Comparison of ENCODE assay signal across 8 cellular contexts in the genomic region with DNA sequence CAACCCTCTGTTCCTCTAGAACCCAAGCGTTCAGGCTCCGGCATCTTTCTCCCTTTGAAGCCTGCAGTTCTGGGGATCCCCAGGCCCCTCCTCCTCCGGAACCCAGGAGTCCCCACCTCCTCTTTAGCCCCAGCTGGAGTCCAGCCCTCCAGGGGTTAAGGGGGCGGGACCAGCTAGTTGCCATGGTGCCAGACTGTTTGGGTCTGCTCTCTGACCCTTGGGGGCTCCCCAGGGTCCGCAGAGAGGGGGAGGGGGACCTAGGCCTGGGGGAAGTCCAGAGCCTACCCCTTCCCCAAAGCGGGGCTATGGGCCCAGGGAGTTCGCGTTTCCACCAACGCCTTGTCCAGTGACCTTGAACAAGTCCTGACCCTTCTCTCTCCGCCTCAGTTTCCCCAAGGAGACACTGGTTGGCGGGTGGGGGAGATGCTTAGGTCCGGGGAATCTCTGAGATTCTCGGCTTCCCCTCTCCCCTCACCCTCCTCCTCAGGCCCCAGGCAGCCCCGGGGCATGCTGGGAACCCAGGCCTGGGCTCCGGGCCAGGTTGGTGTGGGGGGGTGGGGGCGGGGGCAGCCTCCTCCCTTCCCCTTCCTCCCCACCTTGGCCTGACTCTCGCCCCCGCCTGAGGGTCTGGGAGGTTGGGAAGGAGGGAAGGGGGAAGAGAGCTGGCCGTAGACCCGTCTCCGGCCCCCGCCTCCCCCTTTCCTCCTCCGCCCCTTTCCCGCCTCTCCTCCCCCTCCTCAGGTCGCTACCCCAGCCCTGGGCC. TPM values are rescaled to one million over a fixed set of nuclear protein-coding genes. Genes with fewer than 3 reads are reported as not detected.
DNase-seq lines count a peak whose midpoint lies in the region; ATAC-seq and TF ChIP-seq lines count a peak whose summit lies in the region.

No MANE protein-coding gene starts in this region.

- TF ChIP-seq RAD21 in SK-N-SH (IDR thresholded peaks at IDR 0.05; ENCODE audit: low read length) = no peak

- H3K18ac ChIP-seq in trophoblast cell (ENCODE audit: low read length) = peak overlapping the region; percentile 95

- H3K4ac ChIP-seq in trophoblast cell (ENCODE audit: low read depth, low read length) = peak overlapping the region; percentile 99

- peak overlapping the region; percentile 99 for H2BK5ac ChIP-seq in trophoblast cell (ENCODE audit: low read depth, low read length, poor library complexity)

- H3K4me1 ChIP-seq in SK-N-SH (ENCODE audit: control insufficient read depth in 1 of 2, insufficient read depth in 2 of 2, low read depth in 1 of 2, low read length in 1 of 2) (peaks cover 5 to 19% of the 10 kb centered on the region in 2 experiments; a peak in 3 of 4 replicates), left ventricle myocardium inferior (peaks cover 73% of the 10 kb centered on the region), trophoblast cell (ENCODE audit: control insufficient read depth in 1 of 2, insufficient read depth in 2 of 2, low read length in 2 of 2) (peaks cover 21 to 28% of the 10 kb centered on the region in 2 experiments)

- H3F3A ChIP-seq in SK-N-SH (replicated peaks; ENCODE audit: insufficient read depth) = peaks cover 19% of the 10 kb centered on the region

- TF ChIP-seq CTCF in AG10803 (conservative IDR thresholded peaks at IDR 0.05; ENCODE audit: low read length) = no peak
- TF ChIP-seq CTCF in SK-N-SH (IDR thresholded peaks at IDR 0.05) = no peak
- no peak for TF ChIP-seq CTCF in left ventricle myocardium inferior (IDR thresholded peaks at IDR 0.05; ENCODE audit: borderline replicate concordance)

- no peak for ATAC-seq in HG03039 (IDR thresholded peaks at IDR 0.05; ENCODE audit: unreplicated experiment)
- ATAC-seq in GM21423 (IDR thresholded peaks at IDR 0.05; ENCODE audit: unreplicated experiment) = no peak

- peak; percentile 71 for DNase-seq in AG10803 (ENCODE audit: low read depth)
- peak in 53 of 76 experiments; percentile 16 to 83 (median 58) for DNase-seq in HUDEP-2 (lab: John Stamatoyannopoulos, UW; ENCODE audit: unreplicated experiment in 76 of 76)
- DNase-seq in SK-N-SH = peak; percentile 84
- DNase-seq in amygdala (lab: John Stamatoyannopoulos, UW) = peak in 49 of 56 donors; percentile 22 to 83 (median 57)
- DNase-seq in left ventricle myocardium inferior = peak; percentile 66
- DNase-seq in trophoblast cell = peak; percentile 61 to 68

- CTCF ChIA-PET in SK-N-SH (lab: Yijun Ruan, JAX) = interaction anchor here (1.3 to 1.5 kb wide), 2 partner anchors 13 to 34 kb away, joined by 3 to 8 read pairs; no protein-coding TSS in a partner anchor

- H3K9me3 ChIP-seq in SK-N-SH = no peaks in the 10 kb centered on the region
- no peaks in the 10 kb centered on the region for H3K9me3 ChIP-seq in left ventricle myocardium inferior (replicated peaks)
- H3K9me3 ChIP-seq in trophoblast cell (ENCODE audit: insufficient read depth, low read depth, low read length) = no peaks in the 10 kb centered on the region

- 0% methylated on average over 17 of the region's 25 CpGs for WGBS in SK-N-SH (ENCODE audit: low lambda C conversion rate)
- no CpG with 5 or more reads among the region's 25 CpGs for WGBS in trophoblast cell (ENCODE audit: extremely low coverage, insufficient coverage, insufficient read length)

- H4K20me1 ChIP-seq in SK-N-SH (ENCODE audit: insufficient read depth) = peaks cover 44% of the 10 kb centered on the region

- TF ChIP-seq EP300 in SK-N-SH (IDR thresholded peaks at IDR 0.05; ENCODE audit: borderline replicate concordance in 1 of 2, low read depth in 1 of 2, low read length in 1 of 2) = no peak

- H3K4me2 ChIP-seq in SK-N-SH = peak overlapping the region; percentile 99
- H3K4me2 ChIP-seq in trophoblast cell (ENCODE audit: low read length) = peak overlapping the region; percentile 61

- H2AFZ ChIP-seq in SK-N-SH (ENCODE audit: low read depth) (no peak overlapping the region), trophoblast cell (ENCODE audit: insufficient read depth, low read length, poor library complexity) (peak overlapping the region; percentile 50)

- H3K27me3 ChIP-seq in SK-N-SH (ENCODE audit: insufficient read depth) = no peaks in the 10 kb centered on the region
- H3K27me3 ChIP-seq in left ventricle myocardium inferior (ENCODE audit: low read depth) = no peaks in the 10 kb centered on the region
- no peaks in the 10 kb centered on the region for H3K27me3 ChIP-seq in trophoblast cell (ENCODE audit: insufficient read depth, low read length)

- peak overlapping the region; percentile 95 to 96 for H3K27ac ChIP-seq in SK-N-SH (ENCODE audit: low read depth in 2 of 2, low read length in 1 of 2)
- peak overlapping the region; percentile 97 for H3K27ac ChIP-seq in left ventricle myocardium inferior (replicated peaks)
- peak overlapping the region; percentile 98 for H3K27ac ChIP-seq in trophoblast cell (ENCODE audit: low read depth, low read length)

- H4K8ac ChIP-seq in trophoblast cell (ENCODE audit: low read depth, low read length) = peak overlapping the region; percentile 80

- H4K12ac ChIP-seq in trophoblast cell (ENCODE audit: low read depth, low read length) = peak overlapping the region; percentile 93

- peaks cover 39% of the 10 kb centered on the region for H3K79me1 ChIP-seq in trophoblast cell (ENCODE audit: low read length)

- H3K79me2 ChIP-seq in SK-N-SH (ENCODE audit: insufficient read depth) = peaks cover 94% of the 10 kb centered on the region
- peaks cover 55% of the 10 kb centered on the region for H3K79me2 ChIP-seq in trophoblast cell (ENCODE audit: control insufficient read depth, insufficient read depth, low read length, poor library complexity)

- intact Hi-C loops in left ventricle myocardium inferior (cut with micrococcal nuclease) = no loop called here

- H3K36me3 ChIP-seq in SK-N-SH (replicated peaks in 1 of 2; ENCODE audit: control insufficient read depth in 1 of 2, insufficient read depth in 2 of 2, low read length in 1 of 2) (peaks cover 4 to 22% of the 10 kb centered on the region in 2 experiments), left ventricle myocardium inferior (peaks cover 21% of the 10 kb centered on the region), trophoblast cell (ENCODE audit: control insufficient read depth in 1 of 2, insufficient read depth in 2 of 2, low read length in 2 of 2) (peaks cover 32 to 35% of the 10 kb centered on the region in 2 experiments)

- no peaks in the 10 kb centered on the region for H3K9me2 ChIP-seq in SK-N-SH

- H2BK120ac ChIP-seq in trophoblast cell (ENCODE audit: insufficient read depth, low read length, poor library complexity) = peak overlapping the region; percentile 97

- H3K4me3 ChIP-seq in AG10803 (ENCODE audit: low read length) (peak overlapping the region; percentile 98), SK-N-SH (ENCODE audit: low read depth in 2 of 2, low read length in 1 of 2) (peak overlapping the region; percentile 71 to 98), left ventricle myocardium inferior (peak overlapping the region; percentile 96), trophoblast cell (ENCODE audit: low read depth, low read length) (peak overlapping the region; percentile 90)

- H3K23ac ChIP-seq in trophoblast cell (ENCODE audit: low read length) = no peak overlapping the region

- H3K14ac ChIP-seq in trophoblast cell (ENCODE audit: low read length) = peak overlapping the region; percentile 97

- peak overlapping the region; percentile 97 for H3K9ac ChIP-seq in SK-N-SH
- H3K9ac ChIP-seq in trophoblast cell (ENCODE audit: low read length) = peak overlapping the region; percentile 71

- POLR2A ChIA-PET in SK-N-SH (lab: Yijun Ruan, JAX) = interaction anchor here (0.8 kb wide), 1 partner anchor 13 kb away, joined by 4 read pairs; no protein-coding TSS in a partner anchor

- H2AK5ac ChIP-seq in trophoblast cell (ENCODE audit: low read length) = peak overlapping the region; percentile 94

- H2BK12ac ChIP-seq in trophoblast cell (ENCODE audit: low read length) = peak overlapping the region; percentile 79

- H4K91ac ChIP-seq in trophoblast cell (ENCODE audit: low read depth, low read length) = peak overlapping the region; percentile 99

TF ChIP-seq in SK-N-SH, 30 proteins besides CTCF, POLR2A, EP300 and RAD21 (continues in another document):
- TF ChIP-seq TCF12 (IDR thresholded peaks at IDR 0.05) (peak; percentile 17; the same call in 1 of the 2 replicates), NRF1 (IDR thresholded peaks at IDR 0.05; ENCODE audit: low read depth, low read length) (no peak)

RNA-seq across cellular contexts. Expression of gene SPACA6, which starts 2.6 kb away (rescaled TPM):
- 12.6 and 15.8 TPM in 2 replicates for polyA plus RNA-seq in SK-N-SH (2012; rRNA removed)
- polyA plus RNA-seq in SK-N-SH (2012; cell fraction: cytosol; rRNA removed) = 4.5 and 7.2 TPM in 2 replicates
- polyA plus RNA-seq in SK-N-SH (2012; cell fraction: nucleus; rRNA removed) = 97.2 and 166 TPM in 2 replicates
- total RNA-seq in left ventricle myocardium inferior = 11.8 TPM
- polyA plus RNA-seq in trophoblast cell (2013) = 21.7 and 24.5 TPM in 2 replicates

RNA-seq across cellular contexts. Expression of gene HAS1, which starts 33.3 kb away (rescaled TPM):
- not detected in 2 replicates for polyA plus RNA-seq in SK-N-SH (2012; rRNA removed)
- not detected in 2 replicates for polyA plus RNA-seq in SK-N-SH (2012; cell fraction: cytosol; rRNA removed)
- polyA plus RNA-seq in SK-N-SH (2012; cell fraction: nucleus; rRNA removed) = 0.04 and 0.06 TPM in 2 replicates
- total RNA-seq in left ventricle myocardium inferior = 0.41 TPM
- polyA plus RNA-seq in trophoblast cell (2013) = 0.08 and 0.18 TPM in 2 replicates

RNA-seq across cellular contexts. Expression of gene SIGLEC14, which starts 43.9 kb away (rescaled TPM):
- 0.03 TPM in 1 of 2 replicates, not detected in the other for polyA plus RNA-seq in SK-N-SH (2012; rRNA removed)
- polyA plus RNA-seq in SK-N-SH (2012; cell fraction: cytosol; rRNA removed) = 0.04 and 0.05 TPM in 2 replicates
- polyA plus RNA-seq in SK-N-SH (2012; cell fraction: nucleus; rRNA removed) = 0.04 TPM in 1 of 2 replicates, not detected in the other
- total RNA-seq in left ventricle myocardium inferior = 0.33 TPM
- 1.0 TPM in 2 replicates for polyA plus RNA-seq in trophoblast cell (2013)
